Comparison of ENCODE assay signal across 31 cellular contexts in the genomic region with DNA sequence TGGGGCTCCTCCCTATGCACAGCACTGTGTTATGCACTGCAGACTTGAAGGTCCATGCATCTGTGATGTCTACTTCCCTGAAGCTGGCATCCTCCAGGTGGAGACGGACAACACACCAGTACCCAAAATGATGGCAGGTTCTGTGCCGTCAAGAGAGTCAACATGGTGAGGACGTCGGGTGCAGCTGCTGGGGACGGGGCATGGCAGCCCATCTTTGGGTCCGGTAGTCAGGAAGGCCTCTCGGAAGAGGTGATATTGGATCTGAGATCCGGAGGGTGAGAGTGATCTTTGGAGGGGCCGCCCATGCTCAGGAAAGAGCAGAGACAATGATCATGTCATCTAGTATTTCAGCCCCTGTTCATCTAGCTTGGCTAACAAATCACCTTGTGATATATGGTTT.
"Had no signal": no experiment of that assay in that cellular context is flagged by ENCODE, and none has a peak within 500 bp of the region (broad histone marks: within the 10 kb centered on the region; RNA-seq: fewer than 3 reads in every experiment).

No MANE protein-coding gene starts in this region.

- H3K9me3 ChIP-seq: ascending aorta, SJCRH30 had no signal

- H3K36me3 ChIP-seq: ascending aorta, cardiac muscle cell, SJCRH30 had no signal

- H3K4me1 Mint-ChIP-seq: activated CD4-positive, alpha-beta T cell treated with anti-CD3 and anti-CD28 coated beads, Interleukin-2, amount 10 ng/mL, durations not matched to agents 7 days and 5 days; activated naive CD4-positive, alpha-beta T cell treated with anti-CD3 and anti-CD28 coated beads, Interleukin-2, amount 50 U/mL, for 24 hours; activated naive CD8-positive, alpha-beta T cell treated with anti-CD3 and anti-CD28 coated beads, Interleukin-2, amount 10 ng/mL, durations not matched to agents 7 days and 5 days; activated T-helper 17 cell treated with anti-CD3 and anti-CD28 coated beads, Interleukin-2, amount 50 U/mL, for 72 hours; central memory CD8-positive, alpha-beta T cell had no signal

- H3K27me3 Mint-ChIP-seq: activated CD4-positive, alpha-beta T cell treated with anti-CD3 and anti-CD28 coated beads, Interleukin-2, amount 10 ng/mL, durations not matched to agents 7 days and 5 days; activated naive CD4-positive, alpha-beta T cell treated with anti-CD3 and anti-CD28 coated beads, Interleukin-2, amount 50 U/mL, for 24 hours had no signal

- H3K4me1 ChIP-seq: SJCRH30 had no signal

- ATAC-seq: activated CD8-positive, alpha-beta T cell treated with anti-CD3 and anti-CD28 coated beads, Interleukin-2, amount 10 ng/mL, durations not matched to agents 7 days and 5 days; activated T-cell treated with anti-CD3 and anti-CD28 coated beads, Interleukin-2, amount 50 U/mL, for 72 hours; activated T-helper 17 cell treated with anti-CD3 and anti-CD28 coated beads, Interleukin-2, amount 50 U/mL, for 72 hours; K562 had no signal

- H3K27me3 ChIP-seq: ascending aorta, cardiac muscle cell, SJCRH30 had no signal

- DNase-seq: activated CD4-positive, alpha-beta T cell treated with anti-CD3 and anti-CD28 coated beads, Interleukin-2, amount 10 ng/mL, durations not matched to agents 7 days and 5 days; activated CD4-positive, alpha-beta T cell treated with anti-CD3 and anti-CD28 coated beads, Interleukin-2, amount 50 U/mL, for 48 hours; activated CD8-positive, alpha-beta memory T cell treated with anti-CD3 and anti-CD28 coated beads, Interleukin-2, amount 50 U/mL, for 4 hours; activated CD8-positive, alpha-beta T cell treated with anti-CD3 and anti-CD28 coated beads, Interleukin-2, amount 10 ng/mL, durations not matched to agents 7 days and 5 days; activated gamma-delta T cell; activated naive CD4-positive, alpha-beta T cell treated with Interleukin-2 at 50 U/mL for 16 hours; activated naive CD8-positive, alpha-beta T cell treated with anti-CD3 and anti-CD28 coated beads, Interleukin-2, amount 10 ng/mL, durations not matched to agents 7 days and 5 days; activated T-cell treated with anti-CD3 and anti-CD28 coated beads for 4 hours; activated T-cell treated with anti-CD3 and anti-CD28 coated beads, Interleukin-2, amount 50 U/mL, for 72 hours; amygdala; IMR-90; NCI-H1092 treated with DMSO at 0.1 percent for 48 hours; NCI-H1417; NCI-H146; NCI-H187 treated with DMSO at 0.1 percent for 48 hours; NCI-H2081 treated with DMSO at 0.1 percent for 48 hours; NCI-H345; NCI-H526; NCI-H748 treated with DMSO at 0.1 percent for 48 hours; NK-92 treated with Interleukin-12 subunit alpha and Interleukin-12 subunit beta, amount 100 ng/mL, for 24 hours; PC-9; SHP77; SJCRH30; T1000 had no signal

- H3K36me3 Mint-ChIP-seq: activated naive CD4-positive, alpha-beta T cell treated with anti-CD3 and anti-CD28 coated beads, Interleukin-2, amount 50 U/mL, for 24 hours; activated naive CD8-positive, alpha-beta T cell treated with anti-CD3 and anti-CD28 coated beads, Interleukin-2, amount 10 ng/mL, durations not matched to agents 7 days and 5 days had no signal

- H3K27ac ChIP-seq: ascending aorta, cardiac muscle cell, SJCRH30, SK-N-MC had no signal

- H2AFZ ChIP-seq: PC-9 had no signal

- H3K4me3 ChIP-seq: ascending aorta, cardiac muscle cell, K562, PC-9, SJCRH30, SK-N-MC had no signal

- H3K27ac Mint-ChIP-seq: activated CD4-positive, alpha-beta T cell treated with anti-CD3 and anti-CD28 coated beads, Interleukin-2, amount 10 ng/mL, durations not matched to agents 7 days and 5 days; activated CD8-positive, alpha-beta T cell treated with anti-CD3 and anti-CD28 coated beads, Interleukin-2, amount 10 ng/mL, durations not matched to agents 7 days and 5 days; activated naive CD4-positive, alpha-beta T cell treated with anti-CD3 and anti-CD28 coated beads, Interleukin-2, amount 50 U/mL, for 24 hours; activated naive CD8-positive, alpha-beta T cell treated with anti-CD3 and anti-CD28 coated beads, Interleukin-2, amount 10 ng/mL, durations not matched to agents 7 days and 5 days; activated T-cell treated with anti-CD3 and anti-CD28 coated beads, Interleukin-2, amount 50 U/mL, for 72 hours; activated T-helper 17 cell treated with anti-CD3 and anti-CD28 coated beads, Interleukin-2, amount 50 U/mL, for 72 hours had no signal

- H3K9me3 Mint-ChIP-seq: activated CD4-positive, alpha-beta T cell treated with anti-CD3 and anti-CD28 coated beads, Interleukin-2, amount 10 ng/mL, durations not matched to agents 7 days and 5 days; activated naive CD4-positive, alpha-beta T cell treated with anti-CD3 and anti-CD28 coated beads, Interleukin-2, amount 50 U/mL, for 24 hours; activated naive CD8-positive, alpha-beta T cell treated with anti-CD3 and anti-CD28 coated beads, Interleukin-2, amount 10 ng/mL, durations not matched to agents 7 days and 5 days; activated T-cell treated with anti-CD3 and anti-CD28 coated beads, Interleukin-2, amount 50 U/mL, for 72 hours; activated T-helper 17 cell treated with anti-CD3 and anti-CD28 coated beads, Interleukin-2, amount 50 U/mL, for 72 hours; central memory CD8-positive, alpha-beta T cell had no signal

- H3K4me3 Mint-ChIP-seq: activated CD4-positive, alpha-beta T cell treated with anti-CD3 and anti-CD28 coated beads, Interleukin-2, amount 10 ng/mL, durations not matched to agents 7 days and 5 days; activated CD8-positive, alpha-beta T cell treated with anti-CD3 and anti-CD28 coated beads, Interleukin-2, amount 10 ng/mL, durations not matched to agents 7 days and 5 days; activated naive CD4-positive, alpha-beta T cell treated with anti-CD3 and anti-CD28 coated beads, Interleukin-2, amount 50 U/mL, for 24 hours; activated naive CD8-positive, alpha-beta T cell treated with anti-CD3 and anti-CD28 coated beads, Interleukin-2, amount 10 ng/mL, durations not matched to agents 7 days and 5 days; activated T-cell treated with anti-CD3 and anti-CD28 coated beads, Interleukin-2, amount 50 U/mL, for 72 hours; activated T-helper 17 cell treated with anti-CD3 and anti-CD28 coated beads, Interleukin-2, amount 50 U/mL, for 72 hours; central memory CD8-positive, alpha-beta T cell had no signal
